ENCODE assay signal across 18 cellular contexts in genomic region chr16:58448890-58449289, GRCh38. TPM values are rescaled to one million over a fixed set of nuclear protein-coding genes. Genes with fewer than 3 reads are reported as not detected.
DNase-seq lines count a peak whose midpoint lies in the region; ATAC-seq, FAIRE-seq and TF ChIP-seq lines count a peak whose summit lies in the region.
"Had no signal": no experiment of that assay in that cellular context is flagged by ENCODE, and none has a peak within 500 bp of the region (broad histone marks: within the 10 kb centered on the region; RNA-seq: fewer than 3 reads in every experiment).

No MANE protein-coding gene starts in this region.

- no peaks in the 10 kb centered on the region for H3K79me2 ChIP-seq in endothelial cell of umbilical vein (ENCODE audit: control insufficient read depth, insufficient read depth, low read length)

- TF ChIP-seq POLR2A in endothelial cell of umbilical vein (IDR thresholded peaks at IDR 0.05; ENCODE audit: low read depth, low read length): no peak

- CTCF ChIA-PET in endothelial cell of umbilical vein (lab: Charles Lee): interaction anchor here (0.7 to 2.5 kb wide), 2 partner anchors 13 to 39 kb away, joined by 3 to 6 read pairs; no protein-coding TSS in a partner anchor

- no peak overlapping the region for H3K4me3 Mint-ChIP-seq in mesothelial cell of epicardium
- H3K4me3 Mint-ChIP-seq: CD4-positive, alpha-beta T cell; H9; IgD-negative memory B cell had no signal

- intact Hi-C loops in endothelial cell of umbilical vein (cut with micrococcal nuclease): no loop called here

- POLR2A ChIA-PET in endothelial cell of umbilical vein (lab: Charles Lee): interaction anchor here (1.0 kb wide), 1 partner anchor 713 kb away, joined by 4 read pairs; the partner anchor contains the start of gene KATNB1

- H3K27me3 Mint-ChIP-seq in mesothelial cell of epicardium (ENCODE audit: low read depth): peaks cover 4% of the 10 kb centered on the region

- H3K27me3 ChIP-seq in BLaER1 treated with 17β-estradiol and CSF1 and Interleukin-3, amounts not matched to agents 10 nM and 100 nM: no peaks in the 10 kb centered on the region
- no peaks in the 10 kb centered on the region for H3K27me3 ChIP-seq in endothelial cell of umbilical vein (ENCODE audit: control insufficient read depth in 2 of 2, insufficient read depth in 2 of 2, low read length in 2 of 2)

- no peaks in the 10 kb centered on the region for H3K9me1 ChIP-seq in endothelial cell of umbilical vein (replicated peaks; ENCODE audit: control insufficient read depth, extremely low read depth, insufficient read depth, low read length)

- peak; percentile 54 for DNase-seq in NCI-H69 (lab: John Stamatoyannopoulos, UW)
- peak; percentile 73 for DNase-seq in endothelial cell of umbilical vein (ENCODE audit: low read depth, low spot score)
- no peak for DNase-seq in mesothelial cell of epicardium (ENCODE audit: low spot score in 2 of 2, unreplicated experiment in 2 of 2)
- no peak for DNase-seq in DMS153 (lab: John Stamatoyannopoulos, UW)
- DNase-seq: ACHN; AML-193; Calu3; CD4-positive, alpha-beta T cell; H9; NCI-H187 treated with DMSO at 0.1 percent for 48 hours; NCI-H446; PC-3 had no signal

- H4K20me1 ChIP-seq in BLaER1 treated with 17β-estradiol and CSF1 and Interleukin-3, amounts not matched to agents 10 nM and 100 nM: no peaks in the 10 kb centered on the region
- H4K20me1 ChIP-seq in endothelial cell of umbilical vein (replicated peaks; ENCODE audit: control insufficient read depth, extremely low read depth, insufficient read depth, low read length): no peaks in the 10 kb centered on the region

- H3K9me3 Mint-ChIP-seq in mesothelial cell of epicardium: no peaks in the 10 kb centered on the region
- H3K9me3 Mint-ChIP-seq: CD4-positive, alpha-beta T cell; H9; IgD-negative memory B cell had no signal

- 0 out of 22 replicates have a peak, but pooled peaks cover 0 to 5% (median 0%) of the 10 kb centered on the region in 11 experiments for H3K9me3 ChIP-seq in BLaER1 treated with 17β-estradiol and CSF1 and Interleukin-3, amounts not matched to agents 10 nM and 100 nM (replicated peaks in 1 of 11)
- H3K9me3 ChIP-seq in endothelial cell of umbilical vein (replicated peaks; ENCODE audit: control insufficient read depth, insufficient read depth, low read length): no peaks in the 10 kb centered on the region

- no TSS peak for BruUV-seq in endothelial cell of umbilical vein (replicated peaks; lab: Mats Ljungman, UMichigan)

- no peak overlapping the region for H3K4me3 ChIP-seq in BLaER1 treated with 17β-estradiol and CSF1 and Interleukin-3, amounts not matched to agents 10 nM and 100 nM
- H3K4me3 ChIP-seq in endothelial cell of umbilical vein (replicated peaks in 1 of 3; ENCODE audit: insufficient read depth in 1 of 3, low read depth in 1 of 3, low read length in 3 of 3): no peak overlapping the region

- peak overlapping the region; percentile 31 for H3K27ac Mint-ChIP-seq in mesothelial cell of epicardium
- H3K27ac Mint-ChIP-seq: CD4-positive, alpha-beta T cell; H9; IgD-negative memory B cell had no signal

- dilution Hi-C loops in endothelial cell of umbilical vein (cut with MboI; ENCODE audit: extremely low pct_ligation_motif_present, low sequenced_read_pairs): no loop called here

- H3K27ac ChIP-seq in BLaER1 treated with 17β-estradiol and CSF1 and Interleukin-3, amounts not matched to agents 10 nM and 100 nM: peak overlapping the region in 6 of 11 experiments; percentile 43 to 67 (median 56); a peak in 11 of 22 replicates
- H3K27ac ChIP-seq in endothelial cell of umbilical vein (ENCODE audit: insufficient read depth, low read depth, low read length): no peak overlapping the region

- peaks cover 19% of the 10 kb centered on the region for H3K4me1 Mint-ChIP-seq in mesothelial cell of epicardium

- ATAC-seq in activated CD4-positive, CD25-positive, alpha-beta regulatory T cell treated with anti-CD3 and anti-CD28 coated beads, Interleukin-2, amount 50 U/mL, for 24 hours: no peak
- ATAC-seq in HG03135 (IDR thresholded peaks at IDR 0.05; ENCODE audit: unreplicated experiment): no peak
- ATAC-seq in GM18870 (IDR thresholded peaks at IDR 0.05; ENCODE audit: unreplicated experiment): no peak
- ATAC-seq: PC-3, Right ventricle myocardium inferior had no signal

- H3K4me1 ChIP-seq in BLaER1 treated with 17β-estradiol and CSF1 and Interleukin-3, amounts not matched to agents 10 nM and 100 nM: peaks cover 7 to 46% (median 32%) of the 10 kb centered on the region in 10 experiments; a peak in 18 of 20 replicates
- H3K4me1 ChIP-seq in endothelial cell of umbilical vein (ENCODE audit: control insufficient read depth, extremely low read depth, insufficient read depth, low read length): peaks cover 17% of the 10 kb centered on the region

- no peaks in the 10 kb centered on the region for H3K36me3 ChIP-seq in BLaER1 treated with 17β-estradiol and CSF1 and Interleukin-3, amounts not matched to agents 10 nM and 100 nM
- H3K36me3 ChIP-seq in endothelial cell of umbilical vein (ENCODE audit: control insufficient read depth in 2 of 2, extremely low read depth in 1 of 2, insufficient read depth in 2 of 2, low read length in 2 of 2): no peaks in the 10 kb centered on the region

- H3K4me2 ChIP-seq in BLaER1 treated with 17β-estradiol and CSF1 and Interleukin-3, amounts not matched to agents 10 nM and 100 nM: peak overlapping the region in 9 of 11 experiments; percentile 70 to 87 (median 77); a peak in 15 of 22 replicates
- H3K4me2 ChIP-seq in endothelial cell of umbilical vein (ENCODE audit: insufficient read depth, low read length): no peak overlapping the region

- H3K36me3 Mint-ChIP-seq in mesothelial cell of epicardium: no peaks in the 10 kb centered on the region

- H2AFZ ChIP-seq in endothelial cell of umbilical vein (ENCODE audit: low read depth, low read length): no peak overlapping the region

- peak; percentile 49 for FAIRE-seq in endothelial cell of umbilical vein (lab: Jason Lieb, UNC)

- no peak for TF ChIP-seq CTCF in endothelial cell of umbilical vein (IDR thresholded peaks at IDR 0.05; ENCODE audit: extremely low read depth in 1 of 2, insufficient read depth in 1 of 2, low read depth in 1 of 2, low read length in 2 of 2)
- TF ChIP-seq CTCF in mesothelial cell of epicardium (IDR thresholded peaks at IDR 0.05; ENCODE audit: unreplicated experiment): no peak

- no peak overlapping the region; a peak in 1 of 22 replicates for H3K9ac ChIP-seq in BLaER1 treated with 17β-estradiol and CSF1 and Interleukin-3, amounts not matched to agents 10 nM and 100 nM
- H3K9ac ChIP-seq in endothelial cell of umbilical vein (replicated peaks; ENCODE audit: extremely low read depth, insufficient read depth, low read length): no peak overlapping the region

TF ChIP-seq in endothelial cell of umbilical vein, 7 proteins besides CTCF, POLR2A, EP300 and RAD21:
- TF ChIP-seq EZH2 (IDR thresholded peaks at IDR 0.05; ENCODE audit: borderline replicate concordance, low read depth, low read length, severe bottlenecking) (no peak), MYC (IDR thresholded peaks at IDR 0.05; ENCODE audit: low read depth, low read length) (no peak), FOS (IDR thresholded peaks at IDR 0.05; ENCODE audit: borderline replicate concordance, insufficient read depth, low read length) (no peak), MAX (IDR thresholded peaks at IDR 0.05; ENCODE audit: insufficient read depth, insufficient read length) (no peak), JUN (IDR thresholded peaks at IDR 0.05; ENCODE audit: borderline replicate concordance, insufficient read depth, insufficient read length, low read depth) (no peak), GATA2 (IDR thresholded peaks at IDR 0.05; ENCODE audit: insufficient read depth, insufficient read length, low read depth, low read length) (no peak), POLR2AphosphoS5 (IDR thresholded peaks at IDR 0.05; ENCODE audit: insufficient read depth, low read depth, low read length) (no peak)

RNA-seq across cellular contexts. Expression of gene NDRG4, which starts 51.1 kb away (rescaled TPM):
- total RNA-seq in endothelial cell of umbilical vein (31.0 and 35.8 TPM in 2 replicates), mesothelial cell of epicardium (17.3 to 18.6 TPM (median 17.4 TPM) in 3 replicates)
- 74.3 and 93.9 TPM in 2 replicates for polyA plus RNA-seq in endothelial cell of umbilical vein
- 41.5 and 53.0 TPM in 2 replicates for polyA plus RNA-seq in endothelial cell of umbilical vein (2011; cell fraction: cytosol; rRNA removed)
- polyA plus RNA-seq in endothelial cell of umbilical vein (2011; cell fraction: nucleus; rRNA removed): 130 and 182 TPM in 2 replicates
- 114 and 302 TPM in 2 replicates for polyA plus RNA-seq in endothelial cell of umbilical vein (2012)
- polyA minus RNA-seq in endothelial cell of umbilical vein: 94.8 and 120 TPM in 2 replicates
- not detected for polyA minus RNA-seq in endothelial cell of umbilical vein (2011; cell fraction: cytosol; rRNA and poly(A)+ RNA removed)
- polyA minus RNA-seq in endothelial cell of umbilical vein (2011; cell fraction: nucleus; rRNA and poly(A)+ RNA removed): 48.8 and 84.2 TPM in 2 replicates

RNA-seq across cellular contexts. Expression of gene GINS3, which starts 56.6 kb away (rescaled TPM):
- 24.1 and 29.0 TPM in 2 replicates for total RNA-seq in endothelial cell of umbilical vein
- polyA plus RNA-seq in endothelial cell of umbilical vein: 17.2 and 17.3 TPM in 2 replicates
- polyA plus RNA-seq in endothelial cell of umbilical vein (2011; cell fraction: cytosol; rRNA removed): 21.3 and 23.1 TPM in 2 replicates
- polyA plus RNA-seq in endothelial cell of umbilical vein (2011; cell fraction: nucleus; rRNA removed): 14.6 and 17.6 TPM in 2 replicates
- polyA plus RNA-seq in endothelial cell of umbilical vein (2012): 21.9 TPM in 2 replicates
- 19.4 and 21.2 TPM in 2 replicates for polyA minus RNA-seq in endothelial cell of umbilical vein
- polyA minus RNA-seq in endothelial cell of umbilical vein (2011; cell fraction: cytosol; rRNA and poly(A)+ RNA removed): 14.4 TPM
- polyA minus RNA-seq in endothelial cell of umbilical vein (2011; cell fraction: nucleus; rRNA and poly(A)+ RNA removed): 9.4 and 11.0 TPM in 2 replicates
- 5.0 to 6.0 TPM (median 5.5 TPM) in 3 replicates for total RNA-seq in mesothelial cell of epicardium

Comparison
In these comparisons a context has a peak if more than half of its experiments do, and no peak if none do; other contexts are left out.
1. DNase-seq: peak in NCI-H69 (single experiment) and endothelial cell of umbilical vein (single experiment); none in mesothelial cell of epicardium (0 of 2) and DMS153 (single experiment).